Comparison of ENCODE assay signal across 16 cellular contexts in the genomic region with DNA sequence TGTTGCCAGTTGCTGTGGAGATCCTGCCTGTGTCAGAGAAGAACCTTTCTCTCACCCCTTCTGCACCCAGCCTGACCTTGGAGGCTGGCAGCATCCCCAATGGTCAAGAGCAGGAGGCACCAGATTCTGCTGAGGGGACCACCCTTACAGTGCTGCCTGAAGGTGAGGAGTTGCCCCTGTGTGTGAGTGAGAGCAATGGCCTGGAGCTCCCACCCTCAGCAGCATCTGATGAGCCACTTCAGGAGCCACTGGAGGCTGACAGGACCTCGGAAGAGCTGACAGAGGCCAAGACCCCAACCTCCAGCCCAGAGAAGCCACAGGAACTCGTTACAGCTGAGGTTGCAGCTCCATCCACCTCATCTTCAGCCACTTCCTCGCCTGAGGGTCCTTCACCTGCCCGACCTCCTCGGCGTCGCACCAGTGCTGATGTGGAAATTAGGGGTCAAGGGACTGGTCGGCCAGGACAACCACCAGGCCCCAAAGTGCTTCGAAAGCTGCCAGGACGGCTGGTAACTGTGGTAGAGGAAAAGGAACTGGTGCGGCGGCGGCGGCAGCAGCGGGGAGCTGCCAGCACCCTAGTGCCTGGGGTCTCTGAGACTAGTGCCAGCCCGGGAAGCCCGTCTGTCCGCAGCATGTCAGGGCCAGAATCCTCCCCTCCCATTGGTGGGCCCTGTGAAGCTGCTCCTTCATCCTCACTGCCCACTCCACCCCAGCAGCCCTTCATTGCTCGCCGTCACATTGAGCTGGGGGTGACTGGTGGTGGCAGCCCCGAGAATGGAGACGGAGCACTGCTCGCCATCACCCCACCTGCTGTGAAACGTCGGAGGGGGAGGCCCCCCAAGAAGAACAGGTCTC. TPM values are rescaled to one million over a fixed set of nuclear protein-coding genes. Genes with fewer than 3 reads are reported as not detected.
A peak's percentile ranks its signal among the peaks of the same experiment; 100 is the strongest.
DNase-seq lines count a peak whose midpoint lies in the region; ATAC-seq, FAIRE-seq and TF ChIP-seq lines count a peak whose summit lies in the region.
"Had no signal": no experiment of that assay in that cellular context is flagged by ENCODE, and none has a peak within 500 bp of the region (broad histone marks: within the 10 kb centered on the region; RNA-seq: fewer than 3 reads in every experiment).

No MANE protein-coding gene starts in this region.

- no peak overlapping the region for H3K4me3 ChIP-seq in endothelial cell of umbilical vein (replicated peaks in 1 of 3; ENCODE audit: insufficient read depth in 1 of 3, low read depth in 1 of 3, low read length in 3 of 3)

- no peaks in the 10 kb centered on the region for H3K9me3 ChIP-seq in endothelial cell of umbilical vein (replicated peaks; ENCODE audit: control insufficient read depth, insufficient read depth, low read length)

- no peak overlapping the region for H3K4me2 ChIP-seq in endothelial cell of umbilical vein (ENCODE audit: insufficient read depth, low read length)

- no peaks in the 10 kb centered on the region for H3K9me3 Mint-ChIP-seq in T-helper 2 cell treated with Interferon-gamma antibody and Interleukin-4, amounts not matched to agents 5 μg/mL and 100 μg/mL, for 36 hours
- H3K9me3 Mint-ChIP-seq: CD8-positive, alpha-beta T cell had no signal

- H3K4me1 ChIP-seq in endothelial cell of umbilical vein (ENCODE audit: control insufficient read depth, extremely low read depth, insufficient read depth, low read length), result peaks cover 20% of the 10 kb centered on the region

- H2AFZ ChIP-seq in endothelial cell of umbilical vein (ENCODE audit: low read depth, low read length), result no peak overlapping the region

- no peak for TF ChIP-seq POLR2A in endothelial cell of umbilical vein (IDR thresholded peaks at IDR 0.05; ENCODE audit: low read depth, low read length)

- POLR2A ChIA-PET in RWPE1 (lab: Yijun Ruan, JAX; ENCODE audit: low non-redundant PET) (interaction anchor here (0.5 to 0.6 kb wide), 2 partner anchors 11 to 697 kb away, joined by 4 to 5 read pairs; no protein-coding TSS in a partner anchor), endothelial cell of umbilical vein (lab: Charles Lee) (interaction anchor here (0.6 kb wide), 1 partner anchor 14 kb away, joined by 3 read pairs; no protein-coding TSS in a partner anchor)

- no peak for TF ChIP-seq CTCF in 22Rv1 (IDR thresholded peaks at IDR 0.05)
- TF ChIP-seq CTCF in RWPE1 (conservative IDR thresholded peaks at IDR 0.05; ENCODE audit: low read depth), result no peak
- no peak for TF ChIP-seq CTCF in endothelial cell of umbilical vein (IDR thresholded peaks at IDR 0.05; ENCODE audit: extremely low read depth in 1 of 2, insufficient read depth in 1 of 2, low read depth in 1 of 2, low read length in 2 of 2)

- TSS peak; percentile 26 for BruUV-seq in endothelial cell of umbilical vein (replicated peaks; lab: Mats Ljungman, UMichigan)

- FAIRE-seq in endothelial cell of umbilical vein (lab: Jason Lieb, UNC), result no peak

- H3K27ac ChIP-seq in 22Rv1 (peak overlapping the region; percentile 96; the same call in 1 of the 2 replicates), RWPE1 (peak overlapping the region; percentile 88), endothelial cell of umbilical vein (ENCODE audit: insufficient read depth, low read depth, low read length) (no peak overlapping the region)

- no peaks in the 10 kb centered on the region for H3K9me1 ChIP-seq in endothelial cell of umbilical vein (replicated peaks; ENCODE audit: control insufficient read depth, extremely low read depth, insufficient read depth, low read length)

- no peaks in the 10 kb centered on the region for H3K79me2 ChIP-seq in endothelial cell of umbilical vein (ENCODE audit: control insufficient read depth, insufficient read depth, low read length)

- ATAC-seq in GM19324 (IDR thresholded peaks at IDR 0.05; ENCODE audit: low FRiP score, unreplicated experiment), result no peak
- ATAC-seq: CD8-positive, alpha-beta T cell had no signal

- H3K27ac Mint-ChIP-seq in T-helper 2 cell treated with Interferon-gamma antibody and Interleukin-4, amounts not matched to agents 5 μg/mL and 100 μg/mL, for 36 hours, result peak overlapping the region; percentile 6

- H3K4me1 Mint-ChIP-seq in T-helper 2 cell treated with Interferon-gamma antibody and Interleukin-4, amounts not matched to agents 5 μg/mL and 100 μg/mL, for 36 hours (ENCODE audit: low read depth), result no peaks in the 10 kb centered on the region

- H4K20me1 ChIP-seq in endothelial cell of umbilical vein (replicated peaks; ENCODE audit: control insufficient read depth, extremely low read depth, insufficient read depth, low read length), result no peaks in the 10 kb centered on the region

- H3K36me3 Mint-ChIP-seq in T-helper 2 cell treated with Interferon-gamma antibody and Interleukin-4, amounts not matched to agents 5 μg/mL and 100 μg/mL, for 36 hours (ENCODE audit: low read depth), result peaks cover 70% of the 10 kb centered on the region

- no peak overlapping the region for H3K9ac ChIP-seq in endothelial cell of umbilical vein (replicated peaks; ENCODE audit: extremely low read depth, insufficient read depth, low read length)

- intact Hi-C loops in endothelial cell of umbilical vein (cut with micrococcal nuclease), result no loop called here

- H3K27me3 ChIP-seq in endothelial cell of umbilical vein (ENCODE audit: control insufficient read depth in 2 of 2, insufficient read depth in 2 of 2, low read length in 2 of 2), result no peaks in the 10 kb centered on the region

- no peak for DNase-seq in T-helper 2 cell treated with Interferon-gamma antibody and Interleukin-4, amounts not matched to agents 5 μg/mL and 100 μg/mL, for 36 hours (ENCODE audit: low spot score)
- DNase-seq in T-helper 2 cell, result no peak
- DNase-seq in RWPE1 (ENCODE audit: low spot score), result no peak
- no peak for DNase-seq in endothelial cell of umbilical vein (ENCODE audit: low read depth, low spot score)
- DNase-seq in HT-29 (ENCODE audit: low spot score), result no peak
- no peak for DNase-seq in activated gamma-delta T cell (lab: John Stamatoyannopoulos, UW)
- DNase-seq: 8988T; CD8-positive, alpha-beta T cell; GDM1; Kasumi-1; NCI-H1105 treated with DMSO at 0.1 percent for 48 hours; NCI-H1694 treated with DMSO at 0.1 percent for 48 hours; NCI-H226; NCI-H524 treated with DMSO at 0.1 percent for 48 hours had no signal

- no peak overlapping the region for H3K4me3 Mint-ChIP-seq in T-helper 2 cell treated with Interferon-gamma antibody and Interleukin-4, amounts not matched to agents 5 μg/mL and 100 μg/mL, for 36 hours
- H3K4me3 Mint-ChIP-seq: CD8-positive, alpha-beta T cell had no signal

- dilution Hi-C loops in endothelial cell of umbilical vein (cut with MboI; ENCODE audit: extremely low pct_ligation_motif_present, low sequenced_read_pairs), result no loop called here

- H3K27me3 Mint-ChIP-seq in T-helper 2 cell treated with Interferon-gamma antibody and Interleukin-4, amounts not matched to agents 5 μg/mL and 100 μg/mL, for 36 hours (ENCODE audit: low read depth), result no peaks in the 10 kb centered on the region

- peaks cover 19 to 51% of the 10 kb centered on the region in 2 experiments for H3K36me3 ChIP-seq in endothelial cell of umbilical vein (ENCODE audit: control insufficient read depth in 2 of 2, extremely low read depth in 1 of 2, insufficient read depth in 2 of 2, low read length in 2 of 2)

- CTCF ChIA-PET in RWPE1 (lab: Yijun Ruan, JAX), result no interaction called here
- CTCF ChIA-PET in endothelial cell of umbilical vein (lab: Charles Lee), result interaction anchor here (0.8 kb wide), 1 partner anchor 10 kb away, joined by 3 read pairs; a partner anchor contains a TSS

RNA-seq across cellular contexts. Expression of a gene that starts 10.2 kb away (rescaled TPM):
- 33.0 and 34.1 TPM in 2 replicates for total RNA-seq in endothelial cell of umbilical vein
- polyA plus RNA-seq in endothelial cell of umbilical vein, result 48.8 and 55.4 TPM in 2 replicates
- 24.1 and 26.9 TPM in 2 replicates for polyA plus RNA-seq in endothelial cell of umbilical vein (2011; cell fraction: cytosol; rRNA removed)
- 135 and 139 TPM in 2 replicates for polyA plus RNA-seq in endothelial cell of umbilical vein (2011; cell fraction: nucleus; rRNA removed)
- polyA plus RNA-seq in endothelial cell of umbilical vein (2012), result 22.1 and 27.3 TPM in 2 replicates
- 36.8 and 40.1 TPM in 2 replicates for polyA minus RNA-seq in endothelial cell of umbilical vein
- polyA minus RNA-seq in endothelial cell of umbilical vein (2011; cell fraction: cytosol; rRNA and poly(A)+ RNA removed), result 16.7 TPM
- polyA minus RNA-seq in endothelial cell of umbilical vein (2011; cell fraction: nucleus; rRNA and poly(A)+ RNA removed), result 35.1 and 43.3 TPM in 2 replicates
- total RNA-seq in HT-29 (2014; rRNA removed; shearing (Covaris generic)), result 58.3 and 69.5 TPM in 2 replicates

RNA-seq across cellular contexts. Expression of a gene that starts 23.8 kb away (rescaled TPM):
- 6.5 and 7.2 TPM in 2 replicates for total RNA-seq in endothelial cell of umbilical vein
- polyA plus RNA-seq in endothelial cell of umbilical vein, result 9.5 and 13.7 TPM in 2 replicates
- polyA plus RNA-seq in endothelial cell of umbilical vein (2011; cell fraction: cytosol; rRNA removed), result 5.4 and 7.2 TPM in 2 replicates
- polyA plus RNA-seq in endothelial cell of umbilical vein (2011; cell fraction: nucleus; rRNA removed), result 45.2 and 58.3 TPM in 2 replicates
- 3.8 and 4.3 TPM in 2 replicates for polyA plus RNA-seq in endothelial cell of umbilical vein (2012)
- 2.6 and 3.1 TPM in 2 replicates for polyA minus RNA-seq in endothelial cell of umbilical vein
- polyA minus RNA-seq in endothelial cell of umbilical vein (2011; cell fraction: cytosol; rRNA and poly(A)+ RNA removed), result 8.9 TPM
- polyA minus RNA-seq in endothelial cell of umbilical vein (2011; cell fraction: nucleus; rRNA and poly(A)+ RNA removed), result 3.7 and 6.4 TPM in 2 replicates
- 13.5 and 23.4 TPM in 2 replicates for total RNA-seq in HT-29 (2014; rRNA removed; shearing (Covaris generic))

RNA-seq across cellular contexts. Expression of a gene that starts 24.1 kb away (rescaled TPM):
- total RNA-seq in endothelial cell of umbilical vein, result 97.0 and 102 TPM in 2 replicates
- 60.5 and 67.6 TPM in 2 replicates for polyA plus RNA-seq in endothelial cell of umbilical vein
- 60.2 and 66.2 TPM in 2 replicates for polyA plus RNA-seq in endothelial cell of umbilical vein (2011; cell fraction: cytosol; rRNA removed)
- polyA plus RNA-seq in endothelial cell of umbilical vein (2011; cell fraction: nucleus; rRNA removed), result 134 and 176 TPM in 2 replicates
- polyA plus RNA-seq in endothelial cell of umbilical vein (2012), result 66.5 and 76.5 TPM in 2 replicates
- 110 and 121 TPM in 2 replicates for polyA minus RNA-seq in endothelial cell of umbilical vein
- polyA minus RNA-seq in endothelial cell of umbilical vein (2011; cell fraction: cytosol; rRNA and poly(A)+ RNA removed), result 57.5 TPM
- 50.0 and 55.9 TPM in 2 replicates for polyA minus RNA-seq in endothelial cell of umbilical vein (2011; cell fraction: nucleus; rRNA and poly(A)+ RNA removed)
- total RNA-seq in HT-29 (2014; rRNA removed; shearing (Covaris generic)), result 99.7 and 109 TPM in 2 replicates

RNA-seq across cellular contexts. Expression of a gene that starts 39.0 kb away (rescaled TPM):
- total RNA-seq in endothelial cell of umbilical vein, result 67.6 and 77.7 TPM in 2 replicates
- polyA plus RNA-seq in endothelial cell of umbilical vein, result 9.7 and 11.0 TPM in 2 replicates
- 7.7 and 9.5 TPM in 2 replicates for polyA plus RNA-seq in endothelial cell of umbilical vein (2011; cell fraction: cytosol; rRNA removed)
- 34.9 and 36.1 TPM in 2 replicates for polyA plus RNA-seq in endothelial cell of umbilical vein (2011; cell fraction: nucleus; rRNA removed)
- 29.3 and 29.7 TPM in 2 replicates for polyA plus RNA-seq in endothelial cell of umbilical vein (2012)
- 29.7 and 34.1 TPM in 2 replicates for polyA minus RNA-seq in endothelial cell of umbilical vein
- polyA minus RNA-seq in endothelial cell of umbilical vein (2011; cell fraction: cytosol; rRNA and poly(A)+ RNA removed), result 25.6 TPM
- 29.2 and 36.0 TPM in 2 replicates for polyA minus RNA-seq in endothelial cell of umbilical vein (2011; cell fraction: nucleus; rRNA and poly(A)+ RNA removed)
- total RNA-seq in HT-29 (2014; rRNA removed; shearing (Covaris generic)), result 33.2 and 46.2 TPM in 2 replicates

RNA-seq across cellular contexts. Expression of a gene that starts 49.0 kb away (rescaled TPM):
- total RNA-seq in endothelial cell of umbilical vein, result 11.2 and 11.7 TPM in 2 replicates
- polyA plus RNA-seq in endothelial cell of umbilical vein, result 5.2 and 5.6 TPM in 2 replicates
- 4.5 and 4.7 TPM in 2 replicates for polyA plus RNA-seq in endothelial cell of umbilical vein (2011; cell fraction: cytosol; rRNA removed)
- polyA plus RNA-seq in endothelial cell of umbilical vein (2011; cell fraction: nucleus; rRNA removed), result 7.8 and 8.0 TPM in 2 replicates
- 7.8 and 9.0 TPM in 2 replicates for polyA plus RNA-seq in endothelial cell of umbilical vein (2012)
- polyA minus RNA-seq in endothelial cell of umbilical vein, result 6.0 and 6.6 TPM in 2 replicates
- 7.5 TPM for polyA minus RNA-seq in endothelial cell of umbilical vein (2011; cell fraction: cytosol; rRNA and poly(A)+ RNA removed)
- polyA minus RNA-seq in endothelial cell of umbilical vein (2011; cell fraction: nucleus; rRNA and poly(A)+ RNA removed), result 5.1 and 7.2 TPM in 2 replicates
- total RNA-seq in HT-29 (2014; rRNA removed; shearing (Covaris generic)), result 19.8 and 21.3 TPM in 2 replicates
